ENCODE assay signal across 25 cellular contexts in the genomic region with DNA sequence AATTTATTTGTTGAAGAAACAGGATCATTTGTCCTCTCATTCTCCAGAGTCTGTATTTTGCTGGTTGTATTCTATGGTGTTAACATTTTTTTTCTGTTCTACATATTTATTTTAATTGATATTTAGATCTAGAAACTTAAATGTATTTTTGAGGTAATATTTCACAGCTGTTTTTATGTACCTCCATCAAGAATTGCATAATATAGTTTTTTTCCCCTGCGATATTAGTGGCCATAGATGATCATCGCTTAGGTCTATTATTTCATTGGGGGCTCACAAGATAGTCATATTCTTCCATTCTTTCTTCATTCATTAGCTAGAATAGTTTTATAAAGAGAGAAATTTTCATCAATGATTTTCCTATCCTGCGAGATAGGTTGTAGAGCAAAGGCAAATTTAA.
"Had no signal": no experiment of that assay in that cellular context is flagged by ENCODE, and none has a peak within 500 bp of the region (broad histone marks: within the 10 kb centered on the region; RNA-seq: fewer than 3 reads in every experiment).

No MANE protein-coding gene starts in this region.

- FAIRE-seq: endothelial cell of umbilical vein, frontal cortex, kidney had no signal

- H3K4me1 ChIP-seq: foreskin keratinocyte, gastroesophageal sphincter, heart left ventricle, left lung, lower lobe of right lung had no signal

- ATAC-seq: foreskin keratinocyte; gastroesophageal sphincter; heart left ventricle; left cardiac atrium; left lung; left ventricle myocardium superior; lower lobe of right lung; mucosa of descending colon; naive thymus-derived CD8-positive, alpha-beta T cell had no signal

- H3K27me3 ChIP-seq: dorsolateral prefrontal cortex, esophagus muscularis mucosa, foreskin keratinocyte, gastroesophageal sphincter, heart left ventricle, hepatocyte, left lung had no signal

- DNase-seq: dermis blood vessel endothelial cell; dorsolateral prefrontal cortex; effector CD4-positive, alpha-beta T cell; effector memory CD4-positive, alpha-beta T cell; foreskin keratinocyte; heart left ventricle; hypothalamus; immature natural killer cell; islet precursor cell; kidney; kidney glomerular epithelial cell; left cardiac atrium; left lung; left ventricle myocardium superior; lower lobe of right lung; mesenchymal stem cell; mucosa of descending colon; naive B cell; naive thymus-derived CD8-positive, alpha-beta T cell had no signal

- H3K4me3 ChIP-seq: coronary artery, dorsolateral prefrontal cortex, esophagus muscularis mucosa, gastroesophageal sphincter, heart left ventricle, hepatocyte, left lung, lower lobe of right lung, mucosa of descending colon had no signal

- H2AFZ ChIP-seq: hepatocyte had no signal

- H3K27ac ChIP-seq: coronary artery, dorsolateral prefrontal cortex, esophagus muscularis mucosa, foreskin keratinocyte, gastroesophageal sphincter, heart left ventricle, hepatocyte, left lung, lower lobe of right lung had no signal

- H3K9me3 ChIP-seq: esophagus muscularis mucosa, gastroesophageal sphincter, left lung, lower lobe of right lung, mucosa of descending colon had no signal

- H3K4me2 ChIP-seq: hepatocyte had no signal

- H3K36me3 ChIP-seq: esophagus muscularis mucosa, gastroesophageal sphincter, heart left ventricle, left lung, lower lobe of right lung had no signal
